19 cellular contexts compared by ENCODE assay signal in the genomic region with DNA sequence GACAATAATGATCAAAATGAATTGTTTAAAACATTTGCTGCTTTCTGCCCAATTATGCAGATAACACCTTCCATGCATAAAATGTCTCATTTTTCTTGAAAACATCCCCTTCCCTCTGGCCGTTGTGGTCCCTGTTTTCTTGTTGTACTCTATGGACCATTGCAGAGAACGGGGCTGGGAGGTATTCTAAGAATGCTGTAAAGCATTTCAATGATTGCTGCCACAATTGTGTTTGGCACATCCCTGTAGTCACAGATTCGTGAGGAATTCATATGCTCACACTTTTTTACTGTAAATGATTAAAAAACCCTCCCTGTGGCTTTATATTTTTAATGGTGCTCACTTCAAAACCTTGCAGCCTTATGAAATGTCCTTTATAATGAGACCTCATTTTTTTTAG.
"Had no signal": no experiment of that assay in that cellular context is flagged by ENCODE, and none has a peak within 500 bp of the region (broad histone marks: within the 10 kb centered on the region; RNA-seq: fewer than 3 reads in every experiment).

No MANE protein-coding gene starts in this region.

- DNase-seq: activated CD4-positive, alpha-beta T cell treated with anti-CD3 and anti-CD28 coated beads for 48 hours; activated CD8-positive, alpha-beta T cell treated with anti-CD3 and anti-CD28 coated beads for 36 hours; activated gamma-delta T cell; activated T-cell treated with anti-CD3 and anti-CD28 coated beads, Interleukin-2, amount 50 U/mL, for 72 hours; amniotic stem cell; dermis blood vessel endothelial cell; endodermal cell; erythroblast; gastrocnemius medialis; heart right ventricle; islet precursor cell; left ventricle myocardium superior; stimulated activated CD4-positive, alpha-beta T cell treated with anti-CD3 and anti-CD28 coated beads, Interleukin-1b, Interleukin-23, amount 100 ng/mL, for 48 hours; stomach; T-helper 17 cell; testis; upper lobe of right lung; WERI-Rb-1 had no signal

- H3K36me3 ChIP-seq: breast epithelium, gastrocnemius medialis, heart right ventricle, stomach, upper lobe of right lung, WERI-Rb-1 had no signal

- H3K9me3 ChIP-seq: gastrocnemius medialis, stomach, testis, upper lobe of right lung had no signal

- H3K4me1 ChIP-seq: breast epithelium, gastrocnemius medialis, heart right ventricle, stomach, testis, upper lobe of right lung had no signal

- H3K27ac ChIP-seq: breast epithelium, gastrocnemius medialis, heart right ventricle, stomach, testis, upper lobe of right lung, WERI-Rb-1 had no signal

- H3K27me3 ChIP-seq: breast epithelium, gastrocnemius medialis, heart right ventricle, stomach, testis, upper lobe of right lung had no signal

- H3K4me3 ChIP-seq: breast epithelium, gastrocnemius medialis, heart right ventricle, stomach, testis, upper lobe of right lung had no signal
